9 cellular contexts compared by ENCODE assay signal in the genomic region with DNA sequence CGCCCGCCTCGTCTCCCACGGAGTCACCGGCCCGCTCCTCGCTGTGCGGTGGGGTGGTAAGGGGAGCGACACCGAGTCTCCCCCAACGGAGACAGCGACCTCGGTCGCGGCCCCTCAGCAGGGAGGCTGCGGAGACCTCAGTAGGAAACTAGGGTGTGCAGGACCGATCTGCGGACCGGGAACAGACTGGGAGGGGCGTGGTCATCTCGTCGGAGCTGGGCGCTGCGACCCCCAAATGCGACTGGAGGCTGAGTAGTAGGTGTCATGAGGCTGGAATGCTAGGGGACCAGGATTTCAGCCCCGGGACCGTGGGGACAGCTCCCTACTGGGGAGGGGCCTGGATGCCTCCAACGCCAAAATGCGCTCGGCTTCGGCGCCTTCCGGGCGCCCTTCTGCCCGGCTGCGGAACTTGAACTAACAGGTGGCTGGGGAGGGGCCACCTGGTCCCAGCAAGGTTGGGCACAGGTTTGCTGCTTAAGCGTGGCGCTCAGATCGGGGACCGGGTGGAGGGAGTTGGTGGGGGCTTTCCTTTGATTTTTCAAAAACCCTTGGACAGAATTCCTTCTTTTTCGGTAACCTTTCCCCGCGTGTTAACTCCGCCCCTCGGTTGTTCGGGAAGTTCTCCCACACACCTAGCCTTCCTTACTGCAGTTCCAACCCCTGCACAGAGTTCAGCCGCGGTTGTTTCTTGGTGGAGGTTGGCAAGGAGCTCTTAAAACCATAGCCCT. TPM values are rescaled to one million over a fixed set of nuclear protein-coding genes. Genes with fewer than 3 reads are reported as not detected.
A peak's percentile ranks its signal among the peaks of the same experiment; 100 is the strongest.
DNase-seq lines count a peak whose midpoint lies in the region; ATAC-seq and TF ChIP-seq lines count a peak whose summit lies in the region.
"Had no signal": no experiment of that assay in that cellular context is flagged by ENCODE, and none has a peak within 500 bp of the region (broad histone marks: within the 10 kb centered on the region; RNA-seq: fewer than 3 reads in every experiment).

No MANE protein-coding gene starts in this region.

- ATAC-seq in Panc1 (peak; percentile 24), HG03457 (IDR thresholded peaks at IDR 0.05; ENCODE audit: unreplicated experiment) (no peak), GM19397 (IDR thresholded peaks at IDR 0.05; ENCODE audit: unreplicated experiment) (no peak)

- intact Hi-C loops in Panc1 (cut with micrococcal nuclease; ENCODE audit: unreplicated experiment): no loop called here

- no TSS peak for BruUV-seq in Panc1 (replicated peaks; lab: Mats Ljungman, UMichigan)

- H3K27me3 ChIP-seq in Panc1 (ENCODE audit: control insufficient read depth, insufficient read depth, low read length) (no peaks in the 10 kb centered on the region), esophagus (ENCODE audit: control insufficient read depth in 1 of 2, insufficient read depth in 2 of 2, low read length in 2 of 2) (peaks cover 0 to 7% of the 10 kb centered on the region in 2 donors), parathyroid adenoma (ENCODE audit: control insufficient read depth, insufficient read depth, low read length) (peaks cover 6% of the 10 kb centered on the region), MG63 (peaks cover 61% of the 10 kb centered on the region)

- H3K27ac ChIP-seq in Panc1 (ENCODE audit: low read length): peak overlapping the region; percentile 54
- H3K27ac ChIP-seq in esophagus (ENCODE audit: low read depth in 2 of 2, low read length in 1 of 2): no peak overlapping the region
- H3K27ac ChIP-seq in parathyroid adenoma: no peak overlapping the region

- in situ Hi-C loops in Panc1 (cut with HindIII; ENCODE audit: low pct_unique_long_range_greater_than_20kb, low sequenced_read_pairs): no loop called here

- H3K9ac ChIP-seq in ES-I3 (ENCODE audit: low read depth, low read length): peak overlapping the region; percentile 70; the same call in 1 of the 2 replicates
- no peak overlapping the region for H3K9ac ChIP-seq in parathyroid adenoma

- DNase-seq in Panc1 (ENCODE audit: low read depth, low spot score) (no peak), MG63 (no peak)
- no peak for DNase-seq in stimulated activated CD4-positive, alpha-beta T cell treated with anti-CD3 and anti-CD28 coated beads, Interleukin-4, amount 100 ng/mL, for 4 hours

- no peaks in the 10 kb centered on the region for H3K9me3 ChIP-seq in ES-I3 (ENCODE audit: control insufficient read depth, insufficient read depth, low read length)
- no peaks in the 10 kb centered on the region for H3K9me3 ChIP-seq in Panc1 (ENCODE audit: control insufficient read depth, insufficient read depth, low read depth, low read length)
- H3K9me3 ChIP-seq in esophagus (ENCODE audit: control insufficient read depth in 2 of 2, insufficient read depth in 1 of 2, low read depth in 1 of 2, low read length in 1 of 2): no peaks in the 10 kb centered on the region
- no peaks in the 10 kb centered on the region for H3K9me3 ChIP-seq in parathyroid adenoma (ENCODE audit: control insufficient read depth, low read length)
- no peaks in the 10 kb centered on the region for H3K9me3 ChIP-seq in MG63

- H3K4me1 ChIP-seq in ES-I3 (ENCODE audit: insufficient read depth, low read length) (peaks cover 12% of the 10 kb centered on the region; the same call in 1 of the 2 replicates), Panc1 (ENCODE audit: control insufficient read depth, insufficient read depth, low read length) (peaks cover 20% of the 10 kb centered on the region), esophagus (ENCODE audit: control insufficient read depth in 2 of 2, insufficient read depth in 2 of 2, low read length in 1 of 2) (peaks cover 13 to 16% of the 10 kb centered on the region in 2 donors), parathyroid adenoma (peaks cover 2% of the 10 kb centered on the region)

- no peak for TF ChIP-seq CTCF in Panc1 (IDR thresholded peaks at IDR 0.05)
- no peak for TF ChIP-seq CTCF in parathyroid adenoma (IDR thresholded peaks at IDR 0.05)

- 4 to 5% methylated on average over 48 of the region's 48 CpGs for WGBS in esophagus, 2 donors

- no peak overlapping the region for H2AFZ ChIP-seq in parathyroid adenoma

- H3K4me3 ChIP-seq in Panc1 (ENCODE audit: low read depth in 2 of 2, low read length in 2 of 2) (peak overlapping the region; percentile 66 to 76), esophagus (ENCODE audit: low read depth in 1 of 2, low read length in 2 of 2) (peak overlapping the region; percentile 22 to 38), parathyroid adenoma (ENCODE audit: low read depth, low read length) (no peak overlapping the region), MG63 (no peak overlapping the region)

- POLR2A ChIA-PET in Panc1 (lab: Charles Lee): no interaction called here

- no peaks in the 10 kb centered on the region for H3K79me2 ChIP-seq in parathyroid adenoma

- peak overlapping the region; percentile 53 for H3K4me2 ChIP-seq in parathyroid adenoma (ENCODE audit: low read length)

- no peaks in the 10 kb centered on the region for H3K36me3 ChIP-seq in ES-I3 (ENCODE audit: insufficient read depth, low read length)
- no peaks in the 10 kb centered on the region; the same call in 1 of the 2 replicates for H3K36me3 ChIP-seq in Panc1 (ENCODE audit: control insufficient read depth, insufficient read depth, low read length)
- no peaks in the 10 kb centered on the region for H3K36me3 ChIP-seq in esophagus (ENCODE audit: control insufficient read depth in 2 of 2, insufficient read depth in 2 of 2, low read length in 1 of 2)
- no peaks in the 10 kb centered on the region for H3K36me3 ChIP-seq in parathyroid adenoma (ENCODE audit: control insufficient read depth, insufficient read depth, low read length)
- H3K36me3 ChIP-seq in MG63: no peaks in the 10 kb centered on the region

- CTCF ChIA-PET in Panc1 (lab: Charles Lee): no interaction called here

RNA-seq across cellular contexts. Expression of gene CACNG4, which starts 1.5 kb away (rescaled TPM):
- 40.3 TPM for total RNA-seq in Panc1 (2021; ENCODE audit: unreplicated experiment)
- polyA plus RNA-seq in Panc1 (2012; ENCODE audit: insufficient read length): 37.7 TPM
- under 1 TPM; 0.18 to 0.29 TPM for polyA plus RNA-seq in esophagus
- total RNA-seq in MG63 (2014; rRNA removed; shearing (Covaris generic); ENCODE audit: low replicate concordance): not detected in 2 replicates
- total RNA-seq: T-helper 2 cell treated with Interferon-gamma antibody and Interleukin-4, amounts not matched to agents 100 ng/mL and 5 ng/mL, for 36 hours had no signal

Comparison
In these comparisons a context has a peak if more than half of its experiments do, and no peak if none do; other contexts are left out.
1. H3K4me3 ChIP-seq: peak in Panc1 (2 of 2) and esophagus (2 of 2); none in parathyroid adenoma (single experiment) and MG63 (single experiment).
2. RNA of gene CACNG4, which starts 1.5 kb away (total RNA-seq): 40.3 TPM in Panc1 (single experiment); not detected in MG63; every median in the first group is over 10 times any median in the second.